20 cellular contexts compared by ENCODE assay signal in the genomic region with DNA sequence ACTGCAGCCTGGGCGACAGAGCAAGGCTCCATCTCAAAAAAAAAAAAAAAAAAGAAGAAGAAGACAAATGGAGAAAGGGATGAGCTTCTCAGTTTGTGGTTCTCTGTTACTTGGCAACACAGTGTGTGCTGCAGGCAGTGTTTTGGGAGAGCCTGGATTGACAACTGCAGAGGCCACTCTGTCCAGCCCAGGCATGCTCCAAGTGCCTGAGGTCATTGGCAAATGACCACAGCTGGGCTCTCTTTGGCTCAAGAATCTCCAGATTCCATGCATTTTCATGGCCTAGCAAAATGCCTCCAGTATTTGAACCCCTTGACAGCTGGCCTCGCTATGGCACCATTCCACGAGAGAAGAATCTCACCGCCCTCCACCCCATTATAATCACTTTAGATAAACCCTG.
DNase-seq lines count a peak whose midpoint lies in the region; ATAC-seq, FAIRE-seq and TF ChIP-seq lines count a peak whose summit lies in the region.
"Had no signal": no experiment of that assay in that cellular context is flagged by ENCODE, and none has a peak within 500 bp of the region (broad histone marks: within the 10 kb centered on the region; RNA-seq: fewer than 3 reads in every experiment).

No MANE protein-coding gene starts in this region.

- no peak for TF ChIP-seq CTCF in BJ (IDR thresholded peaks at IDR 0.05; ENCODE audit: insufficient read depth, low read depth, low read length)
- TF ChIP-seq CTCF in ovary (IDR thresholded peaks at IDR 0.05) = no peak
- no peak for TF ChIP-seq CTCF in pancreas (IDR thresholded peaks at IDR 0.05)

- POLR2A ChIA-PET in BJ (lab: Charles Lee) = no interaction called here

- H3K9me3 ChIP-seq in ovary (no peaks in the 10 kb centered on the region), pancreas (no peaks in the 10 kb centered on the region)
- H3K9me3 ChIP-seq: Peyer's patch had no signal

- peaks cover 38% of the 10 kb centered on the region for H3K27me3 Mint-ChIP-seq in activated T-cell treated with anti-CD3 and anti-CD28 coated beads, Interleukin-2, amount 50 U/mL, for 4 hours (ENCODE audit: low read depth)

- H3K4me3 ChIP-seq in BJ (ENCODE audit: low read depth, low read length) (no peak overlapping the region), ovary (no peak overlapping the region), pancreas (no peak overlapping the region)
- H3K4me3 ChIP-seq: dorsolateral prefrontal cortex, K562, Peyer's patch had no signal

- CTCF ChIA-PET in BJ (lab: Yijun Ruan, JAX) = interaction anchor here (0.6 to 1.2 kb wide), 4 partner anchors 9 to 447 kb away, joined by 3 to 5 read pairs (median 4); no protein-coding TSS in a partner anchor

- intact Hi-C loops in ovary (cut with DNase I) = no loop called here
- intact Hi-C loops in pancreas (cut with DNase I) = no loop called here

- no peaks in the 10 kb centered on the region for H3K4me1 Mint-ChIP-seq in activated T-cell treated with anti-CD3 and anti-CD28 coated beads, Interleukin-2, amount 50 U/mL, for 4 hours (ENCODE audit: low read depth)

- H3K36me3 ChIP-seq in BJ (ENCODE audit: control insufficient read depth, insufficient read depth, low read length) (no peaks in the 10 kb centered on the region), ovary (no peaks in the 10 kb centered on the region), pancreas (no peaks in the 10 kb centered on the region)
- H3K36me3 ChIP-seq: Peyer's patch had no signal

- H3K4me1 ChIP-seq in ovary (ENCODE audit: insufficient read depth) (peaks cover 6% of the 10 kb centered on the region), pancreas (no peaks in the 10 kb centered on the region)
- H3K4me1 ChIP-seq: Caco-2, Peyer's patch had no signal

- TF ChIP-seq POLR2A in ovary (IDR thresholded peaks at IDR 0.05) = no peak

- 48 to 66% (median 61%) methylated on average over 4 of the region's 4 CpGs for WGBS in ovary, 3 donors
- WGBS in pancreas, 2 donors = 61 to 70% methylated on average over 4 of the region's 4 CpGs

- no peak for FAIRE-seq in pancreas (lab: Jason Lieb, UNC)
- FAIRE-seq: bronchial epithelial cell, H1, K562 had no signal

- DNase-seq in BJ (ENCODE audit: low read depth) (peak; percentile 59), M059J (ENCODE audit: low read depth) (peak; percentile 98), astrocyte of the hippocampus (ENCODE audit: low read depth, low spot score) (peak; percentile 84), islet precursor cell (peak; percentile 85), ovary (no peak), pancreas (no peak)
- no peak for DNase-seq in activated T-cell treated with anti-CD3 and anti-CD28 coated beads, Interleukin-2, amount 50 U/mL, for 4 hours
- DNase-seq: ACHN; activated CD4-positive, alpha-beta T cell treated with anti-CD3 and anti-CD28 coated beads, Interleukin-2, amount 50 U/mL, for 1 hour; activated T-cell treated with anti-CD3 and anti-CD28 coated beads, Interleukin-2, amount 50 U/mL, for 1 hour; dorsolateral prefrontal cortex; midbrain; NCI-H1092 treated with DMSO at 0.1 percent for 48 hours; NCI-H748 treated with DMSO at 0.1 percent for 48 hours; Peyer's patch had no signal

- no peak overlapping the region for H3K4me3 Mint-ChIP-seq in activated T-cell treated with anti-CD3 and anti-CD28 coated beads, Interleukin-2, amount 50 U/mL, for 4 hours

- no peaks in the 10 kb centered on the region for H3K36me3 Mint-ChIP-seq in activated T-cell treated with anti-CD3 and anti-CD28 coated beads, Interleukin-2, amount 50 U/mL, for 4 hours (ENCODE audit: insufficient read depth)

- H3K27ac ChIP-seq in ovary (no peak overlapping the region), pancreas (no peak overlapping the region)
- H3K27ac ChIP-seq: dorsolateral prefrontal cortex, Peyer's patch had no signal

- no peaks in the 10 kb centered on the region for H3K9me3 Mint-ChIP-seq in activated T-cell treated with anti-CD3 and anti-CD28 coated beads, Interleukin-2, amount 50 U/mL, for 4 hours

- H3K27me3 ChIP-seq in BJ (ENCODE audit: control insufficient read depth, insufficient read depth, low read length) (peaks cover 10% of the 10 kb centered on the region; the same call in 1 of the 2 replicates), ovary (no peaks in the 10 kb centered on the region), pancreas (no peaks in the 10 kb centered on the region)
- H3K27me3 ChIP-seq: Peyer's patch had no signal

- no peak for TF ChIP-seq EP300 in ovary (IDR thresholded peaks at IDR 0.05)

- ATAC-seq in GM21529 (IDR thresholded peaks at IDR 0.05; ENCODE audit: unreplicated experiment) = no peak
- ATAC-seq in activated T-cell treated with anti-CD3 and anti-CD28 coated beads, Interleukin-2, amount 50 U/mL, for 4 hours = no peak
- ATAC-seq in pancreas = no peak
- ATAC-seq: K562 had no signal

Comparison
In these comparisons a context has a peak if more than half of its experiments do, and no peak if none do; other contexts are left out.
1. DNase-seq: peak in BJ (single experiment), M059J (single experiment), astrocyte of the hippocampus (single experiment) and islet precursor cell (single experiment); none in ovary (0 of 5), activated T-cell treated with anti-CD3 and anti-CD28 coated beads, Interleukin-2, amount 50 U/mL, for 4 hours (single experiment) and pancreas (0 of 6).